17 cellular contexts compared by ENCODE assay signal in genomic region chr18:21662591-21662990, GRCh38. TPM values are rescaled to one million over a fixed set of nuclear protein-coding genes. Genes with fewer than 3 reads are reported as not detected.
A peak's percentile ranks its signal among the peaks of the same experiment; 100 is the strongest.
DNase-seq lines count a peak whose midpoint lies in the region; ATAC-seq and TF ChIP-seq lines count a peak whose summit lies in the region.
"Had no signal": no experiment of that assay in that cellular context is flagged by ENCODE, and none has a peak within 500 bp of the region (broad histone marks: within the 10 kb centered on the region; RNA-seq: fewer than 3 reads in every experiment).

No MANE protein-coding gene starts in this region.

- H3K4me1 Mint-ChIP-seq in glutamatergic neuron (ENCODE audit: low read depth, unreplicated experiment), result peaks cover 13% of the 10 kb centered on the region
- H3K4me1 Mint-ChIP-seq in nephron, result no peaks in the 10 kb centered on the region
- H3K4me1 Mint-ChIP-seq in stimulated activated naive CD8-positive, alpha-beta T cell treated with anti-CD3 and anti-CD28 coated beads, Interleukin-15, amount 100 ng/mL, for 72 hours, result peaks cover 6% of the 10 kb centered on the region

- H3K36me3 Mint-ChIP-seq in glutamatergic neuron (ENCODE audit: unreplicated experiment), result no peaks in the 10 kb centered on the region
- no peaks in the 10 kb centered on the region for H3K36me3 Mint-ChIP-seq in nephron (ENCODE audit: low read depth)
- peaks cover 0 to 7% of the 10 kb centered on the region in 2 donors for H3K36me3 Mint-ChIP-seq in activated naive CD4-positive, alpha-beta T cell treated with anti-CD3 and anti-CD28 coated beads, Interleukin-2, amount 50 U/mL, for 72 hours

- no peak for ATAC-seq in GM18861 (IDR thresholded peaks at IDR 0.05; ENCODE audit: unreplicated experiment)
- no peak for ATAC-seq in stimulated activated naive CD8-positive, alpha-beta T cell treated with anti-CD3 and anti-CD28 coated beads, Interleukin-15, amount 100 ng/mL, for 72 hours
- ATAC-seq in activated naive CD4-positive, alpha-beta T cell treated with anti-CD3 and anti-CD28 coated beads, Interleukin-2, amount 50 U/mL, for 72 hours, result no peak
- ATAC-seq: GM23338, HCT116 had no signal

- H3K9me3 Mint-ChIP-seq in glutamatergic neuron (ENCODE audit: unreplicated experiment) (peaks cover 4% of the 10 kb centered on the region), nephron (no peaks in the 10 kb centered on the region)
- no peaks in the 10 kb centered on the region for H3K9me3 Mint-ChIP-seq in stimulated activated naive CD8-positive, alpha-beta T cell treated with anti-CD3 and anti-CD28 coated beads, Interleukin-15, amount 100 ng/mL, for 72 hours
- H3K9me3 Mint-ChIP-seq in activated naive CD4-positive, alpha-beta T cell treated with anti-CD3 and anti-CD28 coated beads, Interleukin-2, amount 50 U/mL, for 72 hours, result no peaks in the 10 kb centered on the region
- H3K9me3 Mint-ChIP-seq: CD4-positive, alpha-beta memory T cell; GM23338; H9 had no signal

- no peak for TF ChIP-seq CTCF in glutamatergic neuron (IDR thresholded peaks at IDR 0.05; ENCODE audit: partially characterized antibody, unreplicated experiment)
- no peak for TF ChIP-seq CTCF in nephron (IDR thresholded peaks at IDR 0.05; ENCODE audit: unreplicated experiment in 3 of 3)

- no peak overlapping the region for H3K4me3 Mint-ChIP-seq in glutamatergic neuron (ENCODE audit: unreplicated experiment)
- no peak overlapping the region for H3K4me3 Mint-ChIP-seq in nephron
- no peak overlapping the region for H3K4me3 Mint-ChIP-seq in stimulated activated naive CD8-positive, alpha-beta T cell treated with anti-CD3 and anti-CD28 coated beads, Interleukin-15, amount 100 ng/mL, for 72 hours
- H3K4me3 Mint-ChIP-seq: CD4-positive, alpha-beta memory T cell; GM23338; H9 had no signal

- no peak for DNase-seq in glutamatergic neuron
- peak; percentile 34 for DNase-seq in retina
- no peak for DNase-seq in stimulated activated naive CD8-positive, alpha-beta T cell treated with anti-CD3 and anti-CD28 coated beads, Interleukin-15, amount 100 ng/mL, for 72 hours
- no peak for DNase-seq in activated naive CD4-positive, alpha-beta T cell treated with anti-CD3 and anti-CD28 coated beads, Interleukin-2, amount 50 U/mL, for 72 hours (ENCODE audit: low spot score in 2 of 2)
- DNase-seq: 8988T; C1 segment of cervical spinal cord; Calu3; CD4-positive, alpha-beta memory T cell; COR-L47; DMS53; DMS79 treated with DMSO at 0.1 percent for 48 hours; GF-D8; H9 had no signal

- H3K27ac Mint-ChIP-seq in glutamatergic neuron (ENCODE audit: unreplicated experiment) (peak overlapping the region; percentile 41), nephron (peak overlapping the region in 2 of 3 experiments; percentile 57 to 83)
- H3K27ac Mint-ChIP-seq in stimulated activated naive CD8-positive, alpha-beta T cell treated with anti-CD3 and anti-CD28 coated beads, Interleukin-15, amount 100 ng/mL, for 72 hours, result no peak overlapping the region
- no peak overlapping the region for H3K27ac Mint-ChIP-seq in activated naive CD4-positive, alpha-beta T cell treated with anti-CD3 and anti-CD28 coated beads, Interleukin-2, amount 50 U/mL, for 72 hours

- H3K27me3 Mint-ChIP-seq in glutamatergic neuron (ENCODE audit: unreplicated experiment) (no peaks in the 10 kb centered on the region), nephron (ENCODE audit: low read depth) (no peaks in the 10 kb centered on the region)
- no peaks in the 10 kb centered on the region for H3K27me3 Mint-ChIP-seq in stimulated activated naive CD8-positive, alpha-beta T cell treated with anti-CD3 and anti-CD28 coated beads, Interleukin-15, amount 100 ng/mL, for 72 hours
- H3K27me3 Mint-ChIP-seq: CD4-positive, alpha-beta memory T cell had no signal

RNA-seq across cellular contexts. Expression of gene ABHD3, which starts 42.0 kb away (rescaled TPM):
- total RNA-seq in glutamatergic neuron (ENCODE audit: unreplicated experiment), result 12.7 TPM
- 10 to 100 TPM; 19.9 to 39.7 TPM for total RNA-seq in activated naive CD4-positive, alpha-beta T cell treated with anti-CD3 and anti-CD28 coated beads, Interleukin-2, amount 50 U/mL, for 72 hours

RNA-seq across cellular contexts. Expression of gene SNRPD1, which starts 50.5 kb away (rescaled TPM):
- 56.5 TPM for total RNA-seq in glutamatergic neuron (ENCODE audit: unreplicated experiment)
- total RNA-seq in activated naive CD4-positive, alpha-beta T cell treated with anti-CD3 and anti-CD28 coated beads, Interleukin-2, amount 50 U/mL, for 72 hours, result 100 to 1,000 TPM in 1 of 2 donors, 10 to 100 TPM in 1; 88.2 to 135 TPM

Comparison
In these comparisons a context has a peak if more than half of its experiments do, and no peak if none do; other contexts are left out.
1. H3K27ac Mint-ChIP-seq: peak in glutamatergic neuron (single experiment) and nephron (2 of 3); none in stimulated activated naive CD8-positive, alpha-beta T cell treated with anti-CD3 and anti-CD28 coated beads, Interleukin-15, amount 100 ng/mL, for 72 hours (0 of 2) and activated naive CD4-positive, alpha-beta T cell treated with anti-CD3 and anti-CD28 coated beads, Interleukin-2, amount 50 U/mL, for 72 hours (0 of 2).